ENCODE assay signal across 8 cellular contexts in genomic region chr15:73081321-73081958, GRCh38. TPM values are rescaled to one million over a fixed set of nuclear protein-coding genes. Genes with fewer than 3 reads are reported as not detected.
DNase-seq lines count a peak whose midpoint lies in the region; ATAC-seq and TF ChIP-seq lines count a peak whose summit lies in the region.

No MANE protein-coding gene starts in this region.

- no peaks in the 10 kb centered on the region for H3K36me3 ChIP-seq in psoas muscle (ENCODE audit: insufficient read depth in 1 of 2, low read depth in 1 of 2)

- TF ChIP-seq CTCF in LNCaP clone FGC (IDR thresholded peaks at IDR 0.05; ENCODE audit: control insufficient read depth, extremely low read depth, insufficient read depth): peak; percentile 68
- peak; percentile 76 for TF ChIP-seq CTCF in psoas muscle (IDR thresholded peaks at IDR 0.05)

- DNase-seq in SHP77 (lab: John Stamatoyannopoulos, UW) (peak; percentile 40 to 47), SHP77 treated with DMSO at 0.1 percent for 48 hours (lab: John Stamatoyannopoulos, UW) (no peak), LNCaP clone FGC (ENCODE audit: low read depth) (peak; percentile 40), SW480 (ENCODE audit: low spot score) (peak; percentile 50), foreskin melanocyte (peak; percentile 52), psoas muscle (peak in 1 of 2 donors; percentile 8)

- H3K4me3 ChIP-seq in LNCaP clone FGC (ENCODE audit: low read depth, low read length): no peak overlapping the region
- no peak overlapping the region for H3K4me3 ChIP-seq in psoas muscle

- H3K9me3 ChIP-seq in psoas muscle: peaks cover 4% of the 10 kb centered on the region

- intact Hi-C loops in psoas muscle (cut with DNase I): loop anchor here (1.0 to 5.0 kb wide), 4 partner anchors 284 to 359 kb away; partner anchors contain the start of gene ADPGK (in 1 of the 2)

- peaks cover 33% of the 10 kb centered on the region for H3K4me1 ChIP-seq in psoas muscle

- 34 to 38% (median 35%) methylated on average over 3 of the region's 3 CpGs for WGBS in psoas muscle, 3 donors

- H3K27me3 ChIP-seq in psoas muscle (ENCODE audit: insufficient read depth in 3 of 3, low read length in 2 of 3): no peaks in the 10 kb centered on the region

- no peak overlapping the region for H3K27ac ChIP-seq in psoas muscle

- ATAC-seq in psoas muscle (peak; percentile 51 to 84 (median 76)), HG02642 (IDR thresholded peaks at IDR 0.05; ENCODE audit: poor library complexity, unreplicated experiment) (no peak), GM21381 (IDR thresholded peaks at IDR 0.05; ENCODE audit: unreplicated experiment) (no peak)

RNA-seq across cellular contexts. Expression of gene NEO1, which starts 29.2 kb away (rescaled TPM):
- total RNA-seq in psoas muscle: 10 to 100 TPM; 22.5 to 33.3 (median 26.0) TPM
- 10 to 100 TPM in 1 of 3 donors, 1 to 10 TPM in 2; 2.5 to 18.6 (median 7.8) TPM for polyA plus RNA-seq in psoas muscle

Comparison
In these comparisons a context has a peak if more than half of its experiments do, and no peak if none do; other contexts are left out.
1. ATAC-seq: peak in psoas muscle (4 of 4); none in HG02642 (single experiment) and GM21381 (single experiment).